In genomic region chr9:130414081-130414731, GRCh38 we compare ENCODE assay signal across 19 cellular contexts.
"Had no signal": no experiment of that assay in that cellular context is flagged by ENCODE, and none has a peak within 500 bp of the region (broad histone marks: within the 10 kb centered on the region; RNA-seq: fewer than 3 reads in every experiment).

No MANE protein-coding gene starts in this region.

- H3K27ac ChIP-seq: body of pancreas, coronary artery, left lung, skin epidermis had no signal

- ATAC-seq: activated CD8-positive, alpha-beta T cell treated with anti-CD3 and anti-CD28 coated beads, Interleukin-2, amount 10 ng/mL, durations not matched to agents 7 days and 5 days; body of pancreas; esophagus mucosa; left lung; natural killer cell; right cardiac atrium; stimulated activated naive CD8-positive, alpha-beta T cell treated with anti-CD3 and anti-CD28 coated beads, Interleukin-15, Interleukin-2, amounts not matched to agents 100 U/mL and 50 U/mL, for 24 hours had no signal

- DNase-seq: activated CD4-positive, alpha-beta T cell treated with anti-CD3 and anti-CD28 coated beads, Interleukin-2, amount 10 ng/mL, durations not matched to agents 24 days and 14 days; activated CD4-positive, CD25-positive, alpha-beta regulatory T cell; activated CD8-positive, alpha-beta memory T cell treated with anti-CD3 and anti-CD28 coated beads, Interleukin-2, amount 50 U/mL, for 4 hours; activated CD8-positive, alpha-beta T cell treated with anti-CD3 and anti-CD28 coated beads, Interleukin-2, amount 10 ng/mL, durations not matched to agents 7 days and 5 days; activated effector memory CD4-positive, alpha-beta T cell treated with anti-CD3 and anti-CD28 coated beads, Interleukin-2, amount 50 U/mL, for 16 hours; activated T-cell treated with anti-CD3 and anti-CD28 coated beads, Interleukin-2, amount 50 U/mL, for 48 hours; amniotic stem cell; body of pancreas; central memory CD4-positive, alpha-beta T cell; islet precursor cell; left lung; natural killer cell; nucleus accumbens; stimulated activated CD4-positive, alpha-beta T cell treated with anti-CD3 and anti-CD28 coated beads, Interleukin-4, amount 100 ng/mL, for 4 hours; stimulated activated naive CD8-positive, alpha-beta T cell treated with anti-CD3 and anti-CD28 coated beads, Interleukin-15, Interleukin-2, amounts not matched to agents 100 U/mL and 50 U/mL, for 24 hours had no signal

- H3K36me3 ChIP-seq: left lung had no signal

- H3K4me3 ChIP-seq: body of pancreas, coronary artery, left lung, skin epidermis had no signal

- H3K9me3 ChIP-seq: body of pancreas, left lung had no signal

- H3K4me1 ChIP-seq: body of pancreas, left lung had no signal

- H3K27me3 ChIP-seq: body of pancreas, left lung had no signal
